ENCODE assay signal across 1 cellular context in the genomic region with DNA sequence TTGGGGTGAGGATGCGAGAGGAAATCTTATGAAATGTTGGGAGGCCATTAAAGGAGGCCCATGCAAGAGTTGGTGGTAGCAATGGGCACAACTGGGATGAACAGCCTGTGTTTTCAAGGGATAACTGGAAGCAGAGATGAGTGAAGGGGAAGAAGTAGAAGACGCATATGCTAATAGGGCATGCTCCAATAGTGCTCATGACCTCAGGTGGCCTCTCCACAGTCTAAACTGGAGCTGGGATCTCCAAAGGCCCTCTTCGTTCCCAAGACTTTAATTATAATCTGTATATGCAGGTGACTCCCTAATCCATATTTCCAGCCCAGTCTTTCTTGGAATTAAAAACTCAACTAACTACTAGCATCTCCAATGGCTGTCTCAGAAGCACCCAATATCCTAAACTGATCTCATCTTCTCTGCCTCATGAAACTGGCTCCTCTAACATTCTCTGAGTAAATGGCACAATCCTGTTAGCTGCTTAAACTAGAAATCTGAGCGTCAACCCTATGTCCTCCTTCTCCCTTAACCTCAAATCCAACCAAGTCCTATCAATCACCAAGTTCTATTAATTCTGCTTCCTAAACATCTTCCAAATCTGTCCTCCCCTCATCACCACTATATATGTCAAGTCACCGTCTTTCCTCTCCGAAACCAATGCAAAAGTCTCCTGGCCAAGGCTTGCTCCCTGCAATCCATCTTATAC.
TF ChIP-seq lines count a peak whose summit lies in the region.

No MANE protein-coding gene starts in this region.

TF ChIP-seq in IMR-90, 13 proteins besides CTCF, POLR2A, EP300 and RAD21:
- TF ChIP-seq CEBPB (IDR thresholded peaks at IDR 0.05; ENCODE audit: low read depth, low read length) (no peak), BHLHE40 (IDR thresholded peaks at IDR 0.05; ENCODE audit: low read depth, low read length) (no peak), MAFK (IDR thresholded peaks at IDR 0.05; ENCODE audit: low read depth, low read length) (no peak), FOS (IDR thresholded peaks at IDR 0.05; ENCODE audit: low read depth, low read length) (no peak), RFX5 (IDR thresholded peaks at IDR 0.05; ENCODE audit: low read depth, low read length) (no peak), SMC3 (IDR thresholded peaks at IDR 0.05; ENCODE audit: low read depth, low read length) (no peak), MAZ (IDR thresholded peaks at IDR 0.05; ENCODE audit: borderline replicate concordance, low read depth, low read length) (no peak), CHD1 (IDR thresholded peaks at IDR 0.05; ENCODE audit: low read depth, low read length) (no peak), NFE2L2 (IDR thresholded peaks at IDR 0.05; ENCODE audit: low read depth, low read length) (no peak)
